Comparison of ENCODE assay signal across 9 cellular contexts in the genomic region with DNA sequence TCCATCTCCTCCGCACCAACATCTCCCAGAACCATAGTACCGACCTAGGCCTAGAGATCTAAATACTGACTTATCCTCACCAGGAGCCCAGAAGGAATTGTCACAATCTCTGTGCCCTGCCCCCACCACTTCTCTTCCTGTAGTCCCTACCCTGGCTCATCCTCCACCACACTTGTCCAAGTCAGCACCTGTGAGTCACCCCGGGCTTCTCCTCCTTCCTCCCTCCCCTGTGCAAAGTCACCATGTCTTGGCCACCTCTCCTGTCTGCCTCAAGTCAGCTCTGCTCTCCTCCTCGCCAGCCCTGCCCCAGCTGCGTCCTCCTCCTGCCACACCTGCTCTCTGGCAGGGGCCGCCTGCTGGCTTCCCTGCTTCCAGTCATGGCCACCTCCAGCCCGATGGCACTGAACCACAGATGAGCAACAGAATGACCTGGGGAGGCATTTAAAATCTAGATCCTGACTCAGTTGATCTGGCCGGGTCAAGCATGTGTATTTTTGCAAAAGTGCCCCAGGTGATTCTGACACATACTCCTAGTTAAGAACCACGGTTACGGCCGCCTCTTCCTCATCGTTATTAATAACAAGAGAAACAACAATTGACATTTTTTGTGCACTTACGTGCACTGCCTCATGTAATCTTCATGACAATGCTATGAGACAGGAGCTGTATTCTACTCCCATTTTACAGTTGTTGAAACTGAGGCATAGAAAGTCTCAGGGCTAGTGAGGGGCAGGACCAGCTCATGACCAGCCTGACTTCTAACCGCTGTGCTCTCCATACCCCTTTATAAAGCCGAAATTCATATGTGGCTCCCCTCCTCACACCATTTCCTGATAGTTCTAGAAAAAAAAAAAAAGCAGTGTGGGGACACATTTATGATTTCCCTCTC. TPM values are rescaled to one million over a fixed set of nuclear protein-coding genes. Genes with fewer than 3 reads are reported as not detected.
A peak's percentile ranks its signal among the peaks of the same experiment; 100 is the strongest.
DNase-seq lines count a peak whose midpoint lies in the region; ATAC-seq, FAIRE-seq and TF ChIP-seq lines count a peak whose summit lies in the region.
"Had no signal": no experiment of that assay in that cellular context is flagged by ENCODE, and none has a peak within 500 bp of the region (broad histone marks: within the 10 kb centered on the region; RNA-seq: fewer than 3 reads in every experiment).

No MANE protein-coding gene starts in this region.

- H3K36me3 ChIP-seq in BJ (ENCODE audit: control insufficient read depth, insufficient read depth, low read length): no peaks in the 10 kb centered on the region
- no peaks in the 10 kb centered on the region for H3K36me3 ChIP-seq in mesendoderm (ENCODE audit: control insufficient read depth, insufficient read depth, low read length)

- WGBS in mesendoderm (ENCODE audit: extremely low coverage, insufficient coverage, low lambda C conversion rate): no CpG with 5 or more reads among the region's 15 CpGs

- H3K27ac Mint-ChIP-seq in naive thymus-derived CD8-positive, alpha-beta T cell: peak overlapping the region in 3 of 10 donors; percentile 24 to 72 (median 71)

- no peak overlapping the region for H3K4me3 Mint-ChIP-seq in naive thymus-derived CD8-positive, alpha-beta T cell

- peaks cover 0 to 37% (median 22%) of the 10 kb centered on the region in 3 donors for H3K36me3 Mint-ChIP-seq in naive thymus-derived CD8-positive, alpha-beta T cell

- H4K8ac ChIP-seq in mesendoderm (ENCODE audit: low read depth, low read length): no peak overlapping the region

- no peaks in the 10 kb centered on the region for H3K27me3 Mint-ChIP-seq in naive thymus-derived CD8-positive, alpha-beta T cell

- no peak for TF ChIP-seq CTCF in BJ (IDR thresholded peaks at IDR 0.05; ENCODE audit: insufficient read depth, low read depth, low read length)

- H3K23ac ChIP-seq in mesendoderm (ENCODE audit: low read length): no peak overlapping the region

- peaks cover 5% of the 10 kb centered on the region for H3K4me1 ChIP-seq in mesendoderm (ENCODE audit: control insufficient read depth, low read depth, low read length)

- no peak overlapping the region for H2BK120ac ChIP-seq in mesendoderm (ENCODE audit: low read depth, low read length)

- H2BK15ac ChIP-seq in mesendoderm (replicated peaks; ENCODE audit: low read depth): no peak overlapping the region

- H3K27me3 ChIP-seq in BJ (ENCODE audit: control insufficient read depth, insufficient read depth, low read length) (no peaks in the 10 kb centered on the region), mesendoderm (ENCODE audit: insufficient read depth, low read length, poor library complexity) (no peaks in the 10 kb centered on the region)

- no peak overlapping the region for H4K5ac ChIP-seq in mesendoderm (ENCODE audit: low read length)

- no peak for ATAC-seq in naive thymus-derived CD8-positive, alpha-beta T cell
- no peak for ATAC-seq in GM21423 (IDR thresholded peaks at IDR 0.05; ENCODE audit: unreplicated experiment)

- CTCF ChIA-PET in BJ (lab: Yijun Ruan, JAX): interaction anchor here (0.9 kb wide), 1 partner anchor 66 kb away, joined by 3 read pairs; no protein-coding TSS in a partner anchor

- no peak overlapping the region for H3K56ac ChIP-seq in mesendoderm (ENCODE audit: low read length)

- no peak overlapping the region for H3K4ac ChIP-seq in mesendoderm (ENCODE audit: low read depth, low read length)

- no peaks in the 10 kb centered on the region for H3K79me2 ChIP-seq in mesendoderm (ENCODE audit: control insufficient read depth, insufficient read depth, low read length)

- no peak overlapping the region for H3K4me2 ChIP-seq in mesendoderm (ENCODE audit: low read length)

- H3K4me1 Mint-ChIP-seq in naive thymus-derived CD8-positive, alpha-beta T cell: peaks cover 6 to 11% (median 9%) of the 10 kb centered on the region in 4 donors

- POLR2A ChIA-PET in BJ (lab: Charles Lee): interaction anchor here (0.6 kb wide), 1 partner anchor 876 kb away, joined by 3 read pairs; no protein-coding TSS in a partner anchor
- POLR2A ChIA-PET in naive thymus-derived CD8-positive, alpha-beta T cell (lab: Charles Lee): no interaction called here

- H2AK5ac ChIP-seq in mesendoderm (ENCODE audit: low read length): no peak overlapping the region

- no peak overlapping the region for H3K18ac ChIP-seq in mesendoderm (ENCODE audit: low read length)

- H3K4me3 ChIP-seq in BJ (ENCODE audit: low read depth, low read length) (no peak overlapping the region), mesendoderm (ENCODE audit: low read length) (no peak overlapping the region)

- H3K9ac ChIP-seq in mesendoderm (ENCODE audit: low read length): no peak overlapping the region

- H2BK5ac ChIP-seq in mesendoderm (ENCODE audit: low read length): no peak overlapping the region

- no peaks in the 10 kb centered on the region for H3K79me1 ChIP-seq in mesendoderm (ENCODE audit: low read length)

- peak; percentile 21 for DNase-seq in BJ (ENCODE audit: low read depth)
- DNase-seq in HTR-8/SVneo (ENCODE audit: insufficient read length, low spot score): peak; percentile 76
- peak; percentile 16 for DNase-seq in astrocyte of the hippocampus (ENCODE audit: low read depth, low spot score)
- peak; percentile 89 for DNase-seq in mesendoderm
- DNase-seq in naive thymus-derived CD8-positive, alpha-beta T cell: no peak
- DNase-seq in NCI-H2029 treated with DMSO at 0.1 percent for 48 hours (lab: John Stamatoyannopoulos, UW): no peak
- DNase-seq in COR-L47 (lab: John Stamatoyannopoulos, UW): no peak
- DNase-seq: caudate nucleus had no signal

- no peak overlapping the region for H3K27ac ChIP-seq in mesendoderm (ENCODE audit: low read depth, low read length)

- no peaks in the 10 kb centered on the region for H3K9me3 Mint-ChIP-seq in naive thymus-derived CD8-positive, alpha-beta T cell

- FAIRE-seq in HTR-8/SVneo (lab: Jason Lieb, UNC): peak; percentile 84

RNA-seq across cellular contexts. Expression of a gene that starts 36.1 kb away (rescaled TPM):
- polyA plus RNA-seq in BJ (2011; rRNA removed): 0.17 and 0.29 TPM in 2 replicates
- not detected in 2 replicates for polyA minus RNA-seq in BJ (2011; rRNA and poly(A)+ RNA removed)
- polyA plus RNA-seq in mesendoderm (2013, experiment 1 of 2): 0.32 TPM
- polyA plus RNA-seq in mesendoderm (2013, experiment 2 of 2): 0.29 TPM
- 1 to 10 TPM; 2.3 to 2.8 TPM for total RNA-seq in naive thymus-derived CD8-positive, alpha-beta T cell
- 1 to 10 TPM in 2 of 3 donors, under 1 TPM in 1; 0.91 to 1.8 (median 1.1) TPM for polyA plus RNA-seq in naive thymus-derived CD8-positive, alpha-beta T cell

Comparison
In these comparisons a context has a peak if more than half of its experiments do, and no peak if none do; other contexts are left out.
1. DNase-seq: peak in BJ (single experiment), HTR-8/SVneo (single experiment), astrocyte of the hippocampus (single experiment) and mesendoderm (single experiment); none in naive thymus-derived CD8-positive, alpha-beta T cell (0 of 10), NCI-H2029 treated with DMSO at 0.1 percent for 48 hours (single experiment) and COR-L47 (single experiment).